ENCODE assay signal across 12 cellular contexts in the genomic region with DNA sequence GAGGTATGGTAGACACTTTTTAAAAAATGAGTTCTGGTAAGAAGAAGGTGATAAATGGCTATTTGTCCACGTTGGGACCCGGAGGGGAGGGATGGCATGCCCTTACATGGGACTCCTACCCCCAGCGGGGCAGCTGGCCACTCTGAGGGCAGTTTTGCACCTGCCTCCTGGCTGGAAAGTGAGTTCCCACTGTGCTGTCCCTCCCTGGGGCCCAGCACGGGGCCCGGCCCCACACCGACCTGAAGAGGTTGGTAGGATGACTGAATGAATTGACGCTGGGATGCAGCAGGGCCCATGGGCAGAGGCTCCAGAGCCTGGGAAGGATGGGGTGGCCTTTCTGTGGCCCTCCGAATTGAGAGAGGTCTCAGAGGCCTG. TPM values are rescaled to one million over a fixed set of nuclear protein-coding genes. Genes with fewer than 3 reads are reported as not detected.
A peak's percentile ranks its signal among the peaks of the same experiment; 100 is the strongest.
DNase-seq lines count a peak whose midpoint lies in the region; ATAC-seq and TF ChIP-seq lines count a peak whose summit lies in the region.
"Had no signal": no experiment of that assay in that cellular context is flagged by ENCODE, and none has a peak within 500 bp of the region (broad histone marks: within the 10 kb centered on the region; RNA-seq: fewer than 3 reads in every experiment).

No MANE protein-coding gene starts in this region.

- CTCF ChIA-PET in HEK293 (lab: Yijun Ruan, JAX) = no interaction called here
- CTCF ChIA-PET in activated CD8-positive, alpha-beta T cell treated with anti-CD3 and anti-CD28 coated beads, Interleukin-2, amount 10 ng/mL, durations not matched to agents 7 days and 5 days (lab: Charles Lee) = no interaction called here

- no peak for TF ChIP-seq POLR2A in spleen (IDR thresholded peaks at IDR 0.05)

- H3K4me1 ChIP-seq in HEK293 (ENCODE audit: control insufficient read depth, insufficient read depth, low read length) = no peaks in the 10 kb centered on the region
- H3K4me1 ChIP-seq in iPS-20b (ENCODE audit: insufficient read depth, low read length) = no peaks in the 10 kb centered on the region
- peaks cover 4 to 69% (median 38%) of the 10 kb centered on the region in 6 donors for H3K4me1 ChIP-seq in spleen

- ATAC-seq in activated CD8-positive, alpha-beta T cell treated with anti-CD3 and anti-CD28 coated beads, Interleukin-2, amount 10 ng/mL, durations not matched to agents 7 days and 5 days = no peak
- ATAC-seq in HG02970 (IDR thresholded peaks at IDR 0.05; ENCODE audit: low FRiP score, unreplicated experiment) (no peak), GM21447 (IDR thresholded peaks at IDR 0.05; ENCODE audit: unreplicated experiment) (no peak)

- no peak overlapping the region for H3K4me3 ChIP-seq in HEK293 (ENCODE audit: low read depth, low read length)
- peak overlapping the region; percentile 64 for H3K4me3 ChIP-seq in iPS-20b (ENCODE audit: low read length)
- peak overlapping the region in 3 of 8 donors; percentile 48 to 74 (median 62) for H3K4me3 ChIP-seq in spleen
- H3K4me3 ChIP-seq: body of pancreas had no signal

- no peak overlapping the region for H3K27ac ChIP-seq in HEK293 (ENCODE audit: extremely low read depth, low read depth, low read length)
- H3K27ac ChIP-seq in iPS-20b (ENCODE audit: low read length) = no peak overlapping the region
- peak overlapping the region in 5 of 8 donors; percentile 44 to 85 (median 79) for H3K27ac ChIP-seq in spleen

- peak overlapping the region; percentile 44 for H3K27ac Mint-ChIP-seq in activated CD8-positive, alpha-beta T cell treated with anti-CD3 and anti-CD28 coated beads, Interleukin-2, amount 10 ng/mL, durations not matched to agents 7 days and 5 days

- H3K27me3 ChIP-seq in iPS-20b (ENCODE audit: insufficient read depth, low read length) = peaks cover 31% of the 10 kb centered on the region
- peaks cover 0 to 29% (median 4%) of the 10 kb centered on the region in 7 donors for H3K27me3 ChIP-seq in spleen (replicated peaks in 1 of 7)

- no peak overlapping the region for H3K9ac ChIP-seq in iPS-20b (ENCODE audit: low read depth, low read length)

- peaks cover 13% of the 10 kb centered on the region for H3K4me1 Mint-ChIP-seq in activated CD8-positive, alpha-beta T cell treated with anti-CD3 and anti-CD28 coated beads, Interleukin-2, amount 10 ng/mL, durations not matched to agents 7 days and 5 days (ENCODE audit: low read depth)

- H3K36me3 ChIP-seq in HEK293 (ENCODE audit: control insufficient read depth in 2 of 2, insufficient read depth in 1 of 2, low read length in 2 of 2) = no peaks in the 10 kb centered on the region
- no peaks in the 10 kb centered on the region for H3K36me3 ChIP-seq in iPS-20b (ENCODE audit: insufficient read depth, low read depth, low read length)
- peaks cover 0 to 20% (median 5%) of the 10 kb centered on the region in 6 donors for H3K36me3 ChIP-seq in spleen

- POLR2A ChIA-PET in HEK293 (lab: Yijun Ruan, JAX) = no interaction called here
- POLR2A ChIA-PET in activated CD8-positive, alpha-beta T cell treated with anti-CD3 and anti-CD28 coated beads, Interleukin-2, amount 10 ng/mL, durations not matched to agents 7 days and 5 days (lab: Charles Lee) = interaction anchor here (0.6 kb wide), 1 partner anchor 20 kb away, joined by 4 read pairs; no protein-coding TSS in a partner anchor

- H3K27me3 Mint-ChIP-seq in activated CD8-positive, alpha-beta T cell treated with anti-CD3 and anti-CD28 coated beads, Interleukin-2, amount 10 ng/mL, durations not matched to agents 7 days and 5 days (ENCODE audit: low read depth) = peaks cover 16% of the 10 kb centered on the region

- intact Hi-C loops in spleen (cut with DNase I; ENCODE audit: low total_unique reads) = no loop called here

- H3K9me3 ChIP-seq in HEK293 (ENCODE audit: control insufficient read depth, insufficient read depth, low read depth, low read length) (no peaks in the 10 kb centered on the region), iPS-20b (ENCODE audit: insufficient read depth, low read depth, low read length) (no peaks in the 10 kb centered on the region), spleen (no peaks in the 10 kb centered on the region)
- H3K9me3 ChIP-seq: body of pancreas had no signal

- no peak for DNase-seq in activated CD8-positive, alpha-beta T cell treated with anti-CD3 and anti-CD28 coated beads, Interleukin-2, amount 10 ng/mL, durations not matched to agents 7 days and 5 days
- DNase-seq in spleen (peak; percentile 69), NCI-H2227 (lab: John Stamatoyannopoulos, UW; ENCODE audit: unreplicated experiment) (no peak), H4 (ENCODE audit: low spot score) (no peak)
- DNase-seq: body of pancreas; NCI-H226; stimulated activated CD4-positive, alpha-beta T cell treated with anti-CD3 and anti-CD28 coated beads, Interleukin-4, amount 100 ng/mL, for 24 hours; T-helper 9 cell had no signal

- WGBS in spleen, 5 donors = 61 to 72% (median 63%) methylated on average over 3 to 8 of the region's 8 CpGs

- no peaks in the 10 kb centered on the region for H3K9me3 Mint-ChIP-seq in activated CD8-positive, alpha-beta T cell treated with anti-CD3 and anti-CD28 coated beads, Interleukin-2, amount 10 ng/mL, durations not matched to agents 7 days and 5 days (ENCODE audit: insufficient read depth)

- no peaks in the 10 kb centered on the region for H3K36me3 Mint-ChIP-seq in activated CD8-positive, alpha-beta T cell treated with anti-CD3 and anti-CD28 coated beads, Interleukin-2, amount 10 ng/mL, durations not matched to agents 7 days and 5 days (ENCODE audit: low read depth)

- no peak for TF ChIP-seq CTCF in HEK293 (tag by site-specific recombination; IDR thresholded peaks at IDR 0.05)
- no peak for TF ChIP-seq CTCF in spleen (IDR thresholded peaks at IDR 0.05 in 8 of 11, conservative IDR thresholded peaks at IDR 0.05 in 3 of 11)

- peak overlapping the region; percentile 50 for H3K4me3 Mint-ChIP-seq in activated CD8-positive, alpha-beta T cell treated with anti-CD3 and anti-CD28 coated beads, Interleukin-2, amount 10 ng/mL, durations not matched to agents 7 days and 5 days

TF ChIP-seq in HEK293, 187 proteins besides CTCF, POLR2A, EP300 and RAD21:
- peak; percentile 54 for TF ChIP-seq ZIC2 (tag by site-specific recombination; IDR thresholded peaks at IDR 0.05)
- TF ChIP-seq ZNF366 (tag by site-specific recombination; conservative IDR thresholded peaks at IDR 0.05) = no peak
- peak; percentile 60; the same call in 1 of the 2 replicates for TF ChIP-seq GLIS1 (tag by site-specific recombination; IDR thresholded peaks at IDR 0.05)

RNA-seq across cellular contexts. Expression of a gene that starts 0.6 kb away (rescaled TPM):
- 10 to 100 TPM; 13.0 to 15.7 TPM for total RNA-seq in activated CD8-positive, alpha-beta T cell treated with anti-CD3 and anti-CD28 coated beads, Interleukin-2, amount 10 ng/mL, durations not matched to agents 7 days and 5 days
- 100 to 1,000 TPM in 2 of 7 donors, 10 to 100 TPM in 5; 67.5 to 106 (median 88.3) TPM for total RNA-seq in spleen
- 10 to 100 TPM; 41.3 to 71.7 (median 49.7) TPM for polyA plus RNA-seq in spleen
- 0.06 TPM in 1 of 2 replicates, not detected in the other for total RNA-seq in H4 (2014; rRNA removed; shearing (Covaris generic))

RNA-seq across cellular contexts. Expression of a gene that starts 19.8 kb away (rescaled TPM):
- 100 to 1,000 TPM; 134 to 135 TPM for total RNA-seq in activated CD8-positive, alpha-beta T cell treated with anti-CD3 and anti-CD28 coated beads, Interleukin-2, amount 10 ng/mL, durations not matched to agents 7 days and 5 days
- 10 to 100 TPM; 31.9 to 73.0 (median 40.9) TPM for total RNA-seq in spleen
- 10 to 100 TPM; 53.7 to 79.1 (median 69.4) TPM for polyA plus RNA-seq in spleen
- 185 and 198 TPM in 2 replicates for total RNA-seq in H4 (2014; rRNA removed; shearing (Covaris generic))

RNA-seq across cellular contexts. Expression of a gene that starts 21.2 kb away (rescaled TPM):
- total RNA-seq in activated CD8-positive, alpha-beta T cell treated with anti-CD3 and anti-CD28 coated beads, Interleukin-2, amount 10 ng/mL, durations not matched to agents 7 days and 5 days = 10 to 100 TPM; 37.3 to 37.9 TPM
- total RNA-seq in spleen = 100 to 1,000 TPM in 1 of 7 donors, 10 to 100 TPM in 6; 42.8 to 104 (median 63.4) TPM
- polyA plus RNA-seq in spleen = 10 to 100 TPM; 22.0 to 44.9 (median 30.3) TPM
- 7.4 and 7.7 TPM in 2 replicates for total RNA-seq in H4 (2014; rRNA removed; shearing (Covaris generic))

RNA-seq across cellular contexts. Expression of a gene that starts 37.6 kb away (rescaled TPM):
- total RNA-seq in activated CD8-positive, alpha-beta T cell treated with anti-CD3 and anti-CD28 coated beads, Interleukin-2, amount 10 ng/mL, durations not matched to agents 7 days and 5 days = not detected
- 1 to 10 TPM in 1 of 7 donors, not detected in 6; 1.6 TPM for total RNA-seq in spleen
- polyA plus RNA-seq in spleen = under 1 TPM in 1 of 3 donors, not detected in 2; 0.22 TPM
- not detected in 2 replicates for total RNA-seq in H4 (2014; rRNA removed; shearing (Covaris generic))
- total RNA-seq: body of pancreas had no signal

RNA-seq across cellular contexts. Expression of a gene that starts 38.2 kb away (rescaled TPM):
- total RNA-seq in activated CD8-positive, alpha-beta T cell treated with anti-CD3 and anti-CD28 coated beads, Interleukin-2, amount 10 ng/mL, durations not matched to agents 7 days and 5 days = under 1 TPM; 0.34 to 0.68 TPM
- 1 to 10 TPM in 4 of 7 donors, under 1 TPM in 2, not detected in 1; 0.75 to 2.8 (median 1.2) TPM for total RNA-seq in spleen
- 1 to 10 TPM; 1.6 to 4.0 (median 2.6) TPM for polyA plus RNA-seq in spleen
- total RNA-seq in H4 (2014; rRNA removed; shearing (Covaris generic)) = not detected in 2 replicates

Comparison
In these comparisons a context has a peak if more than half of its experiments do, and no peak if none do; other contexts are left out.
1. H3K27ac ChIP-seq: peak in spleen (5 of 8); none in HEK293 (single experiment) and iPS-20b (single experiment).
2. RNA of a gene that starts 0.6 kb away (total RNA-seq): 67.5 to 106 TPM in spleen and 13.0 to 15.7 TPM in activated CD8-positive, alpha-beta T cell treated with anti-CD3 and anti-CD28 coated beads, Interleukin-2, amount 10 ng/mL, durations not matched to agents 7 days and 5 days; 0.06 TPM in H4; every median in the first group is over 10 times any median in the second.